In genomic region chr5:55520117-55520829, GRCh38 we compare ENCODE assay signal across 22 cellular contexts.
"Had no signal": no experiment of that assay in that cellular context is flagged by ENCODE, and none has a peak within 500 bp of the region (broad histone marks: within the 10 kb centered on the region; RNA-seq: fewer than 3 reads in every experiment).

No MANE protein-coding gene starts in this region.

- H3K9me3 Mint-ChIP-seq: activated CD4-positive, alpha-beta T cell treated with anti-CD3 and anti-CD28 coated beads, Interleukin-2, amount 10 ng/mL, durations not matched to agents 24 days and 14 days; activated naive CD8-positive, alpha-beta T cell treated with anti-CD3 and anti-CD28 coated beads, Interleukin-2, amount 10 ng/mL, durations not matched to agents 7 days and 5 days; activated T-cell treated with anti-CD3 and anti-CD28 coated beads, Interleukin-2, amount 50 U/mL, for 24 hours; activated T-helper 2 cell treated with anti-CD3 and anti-CD28 coated beads, Interferon-gamma antibody, Interleukin-2, Interleukin-4, amounts not matched to agents 10 μg/mL and 5 μg/mL and 100 μg/mL, durations not matched to agents 14 hours and 24 hours and 36 hours; effector memory CD8-positive, alpha-beta T cell; stimulated activated naive B cell treated with anti-CD40 and anti-IgM and Interleukin-4, amounts not matched to agents 10 μg/mL and 1 μg/mL and 100 μg/mL, for 72 hours; T-cell had no signal

- H3K9me3 ChIP-seq: esophagus squamous epithelium, psoas muscle, thyroid gland, vagina had no signal

- FAIRE-seq: islet of Langerhans had no signal

- DNase-seq: activated CD4-positive, alpha-beta T cell treated with anti-CD3 and anti-CD28 coated beads, Interleukin-2, amount 10 ng/mL, durations not matched to agents 24 days and 14 days; activated CD8-positive, alpha-beta T cell treated with anti-CD3 and anti-CD28 coated beads, Interleukin-2, amount 10 ng/mL, durations not matched to agents 7 days and 5 days; activated naive CD4-positive, alpha-beta T cell treated with Interleukin-2 at 50 U/mL for 16 hours; activated naive CD8-positive, alpha-beta T cell treated with anti-CD3 and anti-CD28 coated beads, Interleukin-2, amount 10 ng/mL, durations not matched to agents 7 days and 5 days; activated T-cell treated with anti-CD3 and anti-CD28 coated beads, Interleukin-2, amount 50 U/mL, for 24 hours; amygdala; effector memory CD8-positive, alpha-beta T cell; esophagus squamous epithelium; hippocampal formation; left cardiac atrium; mammary epithelial cell; midbrain; psoas muscle; right cardiac atrium; stimulated activated naive B cell treated with anti-CD40 and anti-IgM and Interleukin-4, amounts not matched to agents 10 μg/mL and 1 μg/mL and 100 μg/mL, for 72 hours; T-cell; thyroid gland had no signal

- H3K4me3 Mint-ChIP-seq: activated CD4-positive, alpha-beta T cell treated with anti-CD3 and anti-CD28 coated beads, Interleukin-2, amount 10 ng/mL, durations not matched to agents 24 days and 14 days; activated CD8-positive, alpha-beta T cell treated with anti-CD3 and anti-CD28 coated beads, Interleukin-2, amount 10 ng/mL, durations not matched to agents 7 days and 5 days; activated naive CD8-positive, alpha-beta T cell treated with anti-CD3 and anti-CD28 coated beads, Interleukin-2, amount 10 ng/mL, durations not matched to agents 7 days and 5 days; activated T-cell treated with anti-CD3 and anti-CD28 coated beads, Interleukin-2, amount 50 U/mL, for 24 hours; effector memory CD8-positive, alpha-beta T cell; neural crest cell; stimulated activated naive B cell treated with anti-CD40 and anti-IgM and Interleukin-4, amounts not matched to agents 10 μg/mL and 1 μg/mL and 100 μg/mL, for 72 hours; T-cell had no signal

- H3K36me3 Mint-ChIP-seq: stimulated activated naive B cell treated with anti-CD40 and anti-IgM and Interleukin-4, amounts not matched to agents 10 μg/mL and 1 μg/mL and 100 μg/mL, for 72 hours had no signal

- H3K27me3 ChIP-seq: esophagus squamous epithelium, thyroid gland, vagina had no signal

- H3K4me3 ChIP-seq: esophagus squamous epithelium, psoas muscle, smooth muscle cell, thyroid gland, vagina had no signal

- H3K27ac Mint-ChIP-seq: activated CD4-positive, alpha-beta T cell treated with anti-CD3 and anti-CD28 coated beads, Interleukin-2, amount 10 ng/mL, durations not matched to agents 24 days and 14 days; activated CD8-positive, alpha-beta T cell treated with anti-CD3 and anti-CD28 coated beads, Interleukin-2, amount 10 ng/mL, durations not matched to agents 7 days and 5 days; activated naive CD8-positive, alpha-beta T cell treated with anti-CD3 and anti-CD28 coated beads, Interleukin-2, amount 10 ng/mL, durations not matched to agents 7 days and 5 days; activated T-cell treated with anti-CD3 and anti-CD28 coated beads, Interleukin-2, amount 50 U/mL, for 24 hours; activated T-helper 2 cell treated with anti-CD3 and anti-CD28 coated beads, Interferon-gamma antibody, Interleukin-2, Interleukin-4, amounts not matched to agents 10 μg/mL and 5 μg/mL and 100 μg/mL, durations not matched to agents 14 hours and 24 hours and 36 hours; effector memory CD8-positive, alpha-beta T cell; stimulated activated naive B cell treated with anti-CD40 and anti-IgM and Interleukin-4, amounts not matched to agents 10 μg/mL and 1 μg/mL and 100 μg/mL, for 72 hours; T-cell had no signal

- H3K27ac ChIP-seq: esophagus squamous epithelium, psoas muscle, thyroid gland, vagina had no signal

- H3K36me3 ChIP-seq: esophagus squamous epithelium, thyroid gland, vagina had no signal

- H3K27me3 Mint-ChIP-seq: activated CD4-positive, alpha-beta T cell treated with anti-CD3 and anti-CD28 coated beads, Interleukin-2, amount 10 ng/mL, durations not matched to agents 24 days and 14 days; activated naive CD8-positive, alpha-beta T cell treated with anti-CD3 and anti-CD28 coated beads, Interleukin-2, amount 10 ng/mL, durations not matched to agents 7 days and 5 days; activated T-cell treated with anti-CD3 and anti-CD28 coated beads, Interleukin-2, amount 50 U/mL, for 24 hours; effector memory CD8-positive, alpha-beta T cell; stimulated activated naive B cell treated with anti-CD40 and anti-IgM and Interleukin-4, amounts not matched to agents 10 μg/mL and 1 μg/mL and 100 μg/mL, for 72 hours; T-cell had no signal
